ENCODE assay signal across 1 cellular context in the genomic region with DNA sequence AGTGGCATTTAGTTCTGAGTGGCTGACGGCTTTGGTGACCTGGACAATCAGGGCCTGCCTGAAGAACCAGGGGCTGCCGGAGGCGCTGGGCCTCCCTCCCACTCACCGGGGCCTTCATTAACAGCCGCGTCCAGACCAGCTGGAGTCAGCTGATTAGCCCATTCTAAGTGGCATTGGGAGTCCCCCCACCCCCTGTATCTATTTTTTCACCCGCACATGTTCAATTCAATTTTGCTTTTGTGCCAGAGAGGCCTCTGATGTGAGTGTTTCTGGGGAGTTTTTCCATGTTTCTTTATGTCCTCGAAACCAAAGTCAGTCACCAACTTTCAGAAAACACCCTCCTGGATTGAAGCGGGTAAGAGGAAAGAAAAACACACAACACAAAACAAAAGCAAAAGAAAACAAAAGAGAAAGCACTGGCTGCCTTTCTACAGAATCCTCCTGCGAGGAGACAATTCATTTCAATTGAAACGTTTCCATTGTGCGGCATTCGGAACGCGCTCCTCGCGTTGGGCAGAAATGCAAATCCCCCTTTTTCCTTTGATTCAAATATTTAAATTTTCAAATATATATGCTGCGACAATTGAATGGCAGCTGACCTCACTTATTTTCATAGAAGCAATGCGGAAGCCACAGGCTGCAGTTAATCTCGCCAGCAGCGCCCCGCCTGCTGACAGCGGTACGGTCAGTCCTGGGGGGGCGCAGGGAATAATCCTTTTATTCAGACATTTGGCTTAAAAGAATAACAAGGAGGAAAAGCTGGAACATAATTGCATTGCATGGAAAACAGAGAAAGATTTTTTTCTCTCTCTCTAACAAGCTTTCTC.
A peak's percentile ranks its signal among the peaks of the same experiment; 100 is the strongest.
TF ChIP-seq lines count a peak whose summit lies in the region.

No MANE protein-coding gene starts in this region.

TF ChIP-seq in K562, 482 proteins besides CTCF, POLR2A, EP300 and RAD21 (continued from another document and continues in another):
- TF ChIP-seq, protein P1, sequence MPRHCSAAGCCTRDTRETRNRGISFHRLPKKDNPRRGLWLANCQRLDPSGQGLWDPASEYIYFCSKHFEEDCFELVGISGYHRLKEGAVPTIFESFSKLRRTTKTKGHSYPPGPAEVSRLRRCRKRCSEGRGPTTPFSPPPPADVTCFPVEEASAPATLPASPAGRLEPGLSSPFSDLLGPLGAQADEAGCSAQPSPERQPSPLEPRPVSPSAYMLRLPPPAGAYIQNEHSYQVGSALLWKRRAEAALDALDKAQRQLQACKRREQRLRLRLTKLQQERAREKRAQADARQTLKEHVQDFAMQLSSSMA (CRISPR knock-in tag; IDR thresholded peaks at IDR 0.05): no peak
- TF ChIP-seq CCAR2 (IDR thresholded peaks at IDR 0.05; ENCODE audit: low read depth, low read length) (no peak), MAFK (IDR thresholded peaks at IDR 0.05; ENCODE audit: low read length) (no peak), L3MBTL2 (IDR thresholded peaks at IDR 0.05) (peak; percentile 45), ARID2 (IDR thresholded peaks at IDR 0.05) (no peak), NUFIP1 (IDR thresholded peaks at IDR 0.05; ENCODE audit: partially characterized antibody) (no peak), ZKSCAN1 (IDR thresholded peaks at IDR 0.05; ENCODE audit: low read depth, low read length) (no peak), ZNF586 (CRISPR knock-in tag; conservative IDR thresholded peaks at IDR 0.05) (no peak), ZNF224 (CRISPR knock-in tag; IDR thresholded peaks at IDR 0.05) (no peak), LCOR (CRISPR knock-in tag; IDR thresholded peaks at IDR 0.05) (no peak), MXI1 (IDR thresholded peaks at IDR 0.05; ENCODE audit: low read depth, low read length) (no peak), ZNF76 (CRISPR knock-in tag; IDR thresholded peaks at IDR 0.05; ENCODE audit: borderline replicate concordance) (no peak), PRMT5 (CRISPR knock-in tag; IDR thresholded peaks at IDR 0.05) (no peak), POLR2G (IDR thresholded peaks at IDR 0.05; ENCODE audit: low read depth, low read length) (no peak), SIX5 (IDR thresholded peaks at IDR 0.05; ENCODE audit: borderline replicate concordance in 1 of 2, insufficient read depth in 1 of 2, low read depth in 1 of 2, low read length in 2 of 2) (no peak), POLR3A (IDR thresholded peaks at IDR 0.05; ENCODE audit: borderline replicate concordance, extremely low read depth, insufficient read depth, insufficient read length) (no peak), NCOA6 (IDR thresholded peaks at IDR 0.05) (no peak), TAL1 (IDR thresholded peaks at IDR 0.05) (peak; percentile 86), CHD4 (IDR thresholded peaks at IDR 0.05; ENCODE audit: insufficient read depth, insufficient replicate concordance, low read depth, low read length, poor library complexity, severe bottlenecking) (no peak), ZBED1 (IDR thresholded peaks at IDR 0.05) (no peak), ZFPM2 (CRISPR knock-in tag; IDR thresholded peaks at IDR 0.05) (no peak), KDM5B (IDR thresholded peaks at IDR 0.05; ENCODE audit: insufficient replicate concordance, low read depth, low read length) (no peak), ASH1L (IDR thresholded peaks at IDR 0.05; ENCODE audit: borderline replicate concordance, low read depth, partially characterized antibody) (no peak), EP400 (IDR thresholded peaks at IDR 0.05) (0 out of 2 replicates have a peak, but pooled peaks have one; percentile 35), POU5F1 (IDR thresholded peaks at IDR 0.05; ENCODE audit: borderline replicate concordance, low read depth, low read length, partially characterized antibody) (no peak), CXXC5 (CRISPR knock-in tag; IDR thresholded peaks at IDR 0.05) (peak; percentile 64), MEF2D (tag; conservative IDR thresholded peaks at IDR 0.05; ENCODE audit: low read depth) (no peak)
- TF ChIP-seq, protein P2, sequence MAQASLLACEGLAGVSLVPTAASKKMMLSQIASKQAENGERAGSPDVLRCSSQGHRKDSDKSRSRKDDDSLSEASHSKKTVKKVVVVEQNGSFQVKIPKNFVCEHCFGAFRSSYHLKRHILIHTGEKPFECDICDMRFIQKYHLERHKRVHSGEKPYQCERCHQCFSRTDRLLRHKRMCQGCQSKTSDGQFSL (CRISPR knock-in tag; IDR thresholded peaks at IDR 0.05): 0 out of 2 replicates have a peak, but pooled peaks have one; percentile 49
- TF ChIP-seq, protein P2 (tag; IDR thresholded peaks at IDR 0.05): no peak
- TF ChIP-seq, protein P3, sequence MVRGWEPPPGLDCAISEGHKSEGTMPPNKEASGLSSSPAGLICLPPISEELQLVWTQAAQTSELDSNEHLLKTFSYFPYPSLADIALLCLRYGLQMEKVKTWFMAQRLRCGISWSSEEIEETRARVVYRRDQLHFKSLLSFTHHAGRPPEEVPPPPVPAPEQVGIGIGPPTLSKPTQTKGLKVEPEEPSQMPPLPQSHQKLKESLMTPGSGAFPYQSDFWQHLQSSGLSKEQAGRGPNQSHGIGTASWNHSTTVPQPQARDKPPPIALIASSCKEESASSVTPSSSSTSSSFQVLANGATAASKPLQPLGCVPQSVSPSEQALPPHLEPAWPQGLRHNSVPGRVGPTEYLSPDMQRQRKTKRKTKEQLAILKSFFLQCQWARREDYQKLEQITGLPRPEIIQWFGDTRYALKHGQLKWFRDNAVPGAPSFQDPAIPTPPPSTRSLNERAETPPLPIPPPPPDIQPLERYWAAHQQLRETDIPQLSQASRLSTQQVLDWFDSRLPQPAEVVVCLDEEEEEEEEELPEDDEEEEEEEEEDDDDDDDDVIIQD (CRISPR knock-in tag; IDR thresholded peaks at IDR 0.05): no peak
- TF ChIP-seq, protein P4, sequence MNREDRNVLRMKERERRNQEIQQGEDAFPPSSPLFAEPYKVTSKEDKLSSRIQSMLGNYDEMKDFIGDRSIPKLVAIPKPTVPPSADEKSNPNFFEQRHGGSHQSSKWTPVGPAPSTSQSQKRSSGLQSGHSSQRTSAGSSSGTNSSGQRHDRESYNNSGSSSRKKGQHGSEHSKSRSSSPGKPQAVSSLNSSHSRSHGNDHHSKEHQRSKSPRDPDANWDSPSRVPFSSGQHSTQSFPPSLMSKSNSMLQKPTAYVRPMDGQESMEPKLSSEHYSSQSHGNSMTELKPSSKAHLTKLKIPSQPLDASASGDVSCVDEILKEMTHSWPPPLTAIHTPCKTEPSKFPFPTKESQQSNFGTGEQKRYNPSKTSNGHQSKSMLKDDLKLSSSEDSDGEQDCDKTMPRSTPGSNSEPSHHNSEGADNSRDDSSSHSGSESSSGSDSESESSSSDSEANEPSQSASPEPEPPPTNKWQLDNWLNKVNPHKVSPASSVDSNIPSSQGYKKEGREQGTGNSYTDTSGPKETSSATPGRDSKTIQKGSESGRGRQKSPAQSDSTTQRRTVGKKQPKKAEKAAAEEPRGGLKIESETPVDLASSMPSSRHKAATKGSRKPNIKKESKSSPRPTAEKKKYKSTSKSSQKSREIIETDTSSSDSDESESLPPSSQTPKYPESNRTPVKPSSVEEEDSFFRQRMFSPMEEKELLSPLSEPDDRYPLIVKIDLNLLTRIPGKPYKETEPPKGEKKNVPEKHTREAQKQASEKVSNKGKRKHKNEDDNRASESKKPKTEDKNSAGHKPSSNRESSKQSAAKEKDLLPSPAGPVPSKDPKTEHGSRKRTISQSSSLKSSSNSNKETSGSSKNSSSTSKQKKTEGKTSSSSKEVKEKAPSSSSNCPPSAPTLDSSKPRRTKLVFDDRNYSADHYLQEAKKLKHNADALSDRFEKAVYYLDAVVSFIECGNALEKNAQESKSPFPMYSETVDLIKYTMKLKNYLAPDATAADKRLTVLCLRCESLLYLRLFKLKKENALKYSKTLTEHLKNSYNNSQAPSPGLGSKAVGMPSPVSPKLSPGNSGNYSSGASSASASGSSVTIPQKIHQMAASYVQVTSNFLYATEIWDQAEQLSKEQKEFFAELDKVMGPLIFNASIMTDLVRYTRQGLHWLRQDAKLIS (CRISPR knock-in tag; IDR thresholded peaks at IDR 0.05): no peak
- TF ChIP-seq, protein P5, sequence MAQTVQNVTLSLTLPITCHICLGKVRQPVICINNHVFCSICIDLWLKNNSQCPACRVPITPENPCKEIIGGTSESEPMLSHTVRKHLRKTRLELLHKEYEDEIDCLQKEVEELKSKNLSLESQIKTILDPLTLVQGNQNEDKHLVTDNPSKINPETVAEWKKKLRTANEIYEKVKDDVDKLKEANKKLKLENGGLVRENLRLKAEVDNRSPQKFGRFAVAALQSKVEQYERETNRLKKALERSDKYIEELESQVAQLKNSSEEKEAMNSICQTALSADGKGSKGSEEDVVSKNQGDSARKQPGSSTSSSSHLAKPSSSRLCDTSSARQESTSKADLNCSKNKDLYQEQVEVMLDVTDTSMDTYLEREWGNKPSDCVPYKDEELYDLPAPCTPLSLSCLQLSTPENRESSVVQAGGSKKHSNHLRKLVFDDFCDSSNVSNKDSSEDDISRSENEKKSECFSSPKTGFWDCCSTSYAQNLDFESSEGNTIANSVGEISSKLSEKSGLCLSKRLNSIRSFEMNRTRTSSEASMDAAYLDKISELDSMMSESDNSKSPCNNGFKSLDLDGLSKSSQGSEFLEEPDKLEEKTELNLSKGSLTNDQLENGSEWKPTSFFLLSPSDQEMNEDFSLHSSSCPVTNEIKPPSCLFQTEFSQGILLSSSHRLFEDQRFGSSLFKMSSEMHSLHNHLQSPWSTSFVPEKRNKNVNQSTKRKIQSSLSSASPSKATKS (CRISPR knock-in tag; IDR thresholded peaks at IDR 0.05): no peak
- TF ChIP-seq, protein P6, sequence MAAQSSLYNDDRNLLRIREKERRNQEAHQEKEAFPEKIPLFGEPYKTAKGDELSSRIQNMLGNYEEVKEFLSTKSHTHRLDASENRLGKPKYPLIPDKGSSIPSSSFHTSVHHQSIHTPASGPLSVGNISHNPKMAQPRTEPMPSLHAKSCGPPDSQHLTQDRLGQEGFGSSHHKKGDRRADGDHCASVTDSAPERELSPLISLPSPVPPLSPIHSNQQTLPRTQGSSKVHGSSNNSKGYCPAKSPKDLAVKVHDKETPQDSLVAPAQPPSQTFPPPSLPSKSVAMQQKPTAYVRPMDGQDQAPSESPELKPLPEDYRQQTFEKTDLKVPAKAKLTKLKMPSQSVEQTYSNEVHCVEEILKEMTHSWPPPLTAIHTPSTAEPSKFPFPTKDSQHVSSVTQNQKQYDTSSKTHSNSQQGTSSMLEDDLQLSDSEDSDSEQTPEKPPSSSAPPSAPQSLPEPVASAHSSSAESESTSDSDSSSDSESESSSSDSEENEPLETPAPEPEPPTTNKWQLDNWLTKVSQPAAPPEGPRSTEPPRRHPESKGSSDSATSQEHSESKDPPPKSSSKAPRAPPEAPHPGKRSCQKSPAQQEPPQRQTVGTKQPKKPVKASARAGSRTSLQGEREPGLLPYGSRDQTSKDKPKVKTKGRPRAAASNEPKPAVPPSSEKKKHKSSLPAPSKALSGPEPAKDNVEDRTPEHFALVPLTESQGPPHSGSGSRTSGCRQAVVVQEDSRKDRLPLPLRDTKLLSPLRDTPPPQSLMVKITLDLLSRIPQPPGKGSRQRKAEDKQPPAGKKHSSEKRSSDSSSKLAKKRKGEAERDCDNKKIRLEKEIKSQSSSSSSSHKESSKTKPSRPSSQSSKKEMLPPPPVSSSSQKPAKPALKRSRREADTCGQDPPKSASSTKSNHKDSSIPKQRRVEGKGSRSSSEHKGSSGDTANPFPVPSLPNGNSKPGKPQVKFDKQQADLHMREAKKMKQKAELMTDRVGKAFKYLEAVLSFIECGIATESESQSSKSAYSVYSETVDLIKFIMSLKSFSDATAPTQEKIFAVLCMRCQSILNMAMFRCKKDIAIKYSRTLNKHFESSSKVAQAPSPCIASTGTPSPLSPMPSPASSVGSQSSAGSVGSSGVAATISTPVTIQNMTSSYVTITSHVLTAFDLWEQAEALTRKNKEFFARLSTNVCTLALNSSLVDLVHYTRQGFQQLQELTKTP (IDR thresholded peaks at IDR 0.05; ENCODE audit: low read depth in 1 of 2, partially characterized antibody in 2 of 2): no peak
- TF ChIP-seq, protein P7, sequence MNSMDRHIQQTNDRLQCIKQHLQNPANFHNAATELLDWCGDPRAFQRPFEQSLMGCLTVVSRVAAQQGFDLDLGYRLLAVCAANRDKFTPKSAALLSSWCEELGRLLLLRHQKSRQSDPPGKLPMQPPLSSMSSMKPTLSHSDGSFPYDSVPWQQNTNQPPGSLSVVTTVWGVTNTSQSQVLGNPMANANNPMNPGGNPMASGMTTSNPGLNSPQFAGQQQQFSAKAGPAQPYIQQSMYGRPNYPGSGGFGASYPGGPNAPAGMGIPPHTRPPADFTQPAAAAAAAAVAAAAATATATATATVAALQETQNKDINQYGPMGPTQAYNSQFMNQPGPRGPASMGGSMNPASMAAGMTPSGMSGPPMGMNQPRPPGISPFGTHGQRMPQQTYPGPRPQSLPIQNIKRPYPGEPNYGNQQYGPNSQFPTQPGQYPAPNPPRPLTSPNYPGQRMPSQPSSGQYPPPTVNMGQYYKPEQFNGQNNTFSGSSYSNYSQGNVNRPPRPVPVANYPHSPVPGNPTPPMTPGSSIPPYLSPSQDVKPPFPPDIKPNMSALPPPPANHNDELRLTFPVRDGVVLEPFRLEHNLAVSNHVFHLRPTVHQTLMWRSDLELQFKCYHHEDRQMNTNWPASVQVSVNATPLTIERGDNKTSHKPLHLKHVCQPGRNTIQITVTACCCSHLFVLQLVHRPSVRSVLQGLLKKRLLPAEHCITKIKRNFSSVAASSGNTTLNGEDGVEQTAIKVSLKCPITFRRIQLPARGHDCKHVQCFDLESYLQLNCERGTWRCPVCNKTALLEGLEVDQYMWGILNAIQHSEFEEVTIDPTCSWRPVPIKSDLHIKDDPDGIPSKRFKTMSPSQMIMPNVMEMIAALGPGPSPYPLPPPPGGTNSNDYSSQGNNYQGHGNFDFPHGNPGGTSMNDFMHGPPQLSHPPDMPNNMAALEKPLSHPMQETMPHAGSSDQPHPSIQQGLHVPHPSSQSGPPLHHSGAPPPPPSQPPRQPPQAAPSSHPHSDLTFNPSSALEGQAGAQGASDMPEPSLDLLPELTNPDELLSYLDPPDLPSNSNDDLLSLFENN (IDR thresholded peaks at IDR 0.05; ENCODE audit: low read depth in 2 of 2, low read length in 2 of 2): 0 out of 4 replicates have a peak, but pooled peaks of 1 of the 2 experiments have one; percentile 65
- TF ChIP-seq, protein P8, sequence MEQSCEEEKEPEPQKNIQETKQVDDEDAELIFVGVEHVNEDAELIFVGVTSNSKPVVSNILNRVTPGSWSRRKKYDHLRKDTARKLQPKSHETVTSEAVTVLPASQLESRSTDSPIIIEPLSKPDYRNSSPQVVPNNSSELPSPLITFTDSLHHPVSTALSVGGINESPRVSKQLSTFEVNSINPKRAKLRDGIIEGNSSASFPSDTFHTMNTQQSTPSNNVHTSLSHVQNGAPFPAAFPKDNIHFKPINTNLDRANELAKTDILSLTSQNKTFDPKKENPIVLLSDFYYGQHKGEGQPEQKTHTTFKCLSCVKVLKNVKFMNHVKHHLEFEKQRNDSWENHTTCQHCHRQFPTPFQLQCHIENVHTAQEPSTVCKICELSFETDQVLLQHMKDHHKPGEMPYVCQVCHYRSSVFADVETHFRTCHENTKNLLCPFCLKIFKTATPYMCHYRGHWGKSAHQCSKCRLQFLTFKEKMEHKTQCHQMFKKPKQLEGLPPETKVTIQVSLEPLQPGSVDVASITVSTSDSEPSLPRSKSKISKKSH (CRISPR knock-in tag; IDR thresholded peaks at IDR 0.05): no peak
